ENCODE assay signal across 22 cellular contexts in genomic region chr3:31596176-31596575, GRCh38.
DNase-seq lines count a peak whose midpoint lies in the region; ATAC-seq lines count a peak whose summit lies in the region.
"Had no signal": no experiment of that assay in that cellular context is flagged by ENCODE, and none has a peak within 500 bp of the region (broad histone marks: within the 10 kb centered on the region; RNA-seq: fewer than 3 reads in every experiment).

No MANE protein-coding gene starts in this region.

- CTCF ChIA-PET in CD8-positive, alpha-beta memory T cell (lab: Charles Lee): no interaction called here

- no peaks in the 10 kb centered on the region for H3K4me1 ChIP-seq in CD8-positive, alpha-beta memory T cell (ENCODE audit: insufficient read depth, low read length)
- H3K4me1 ChIP-seq: foreskin keratinocyte, vagina had no signal

- intact Hi-C loops in activated CD4-positive, alpha-beta T cell treated with anti-CD3 and anti-CD28 coated beads, Interleukin-2, amount 10 ng/mL, durations not matched to agents 24 days and 14 days (cut with micrococcal nuclease): no loop called here

- peaks cover 13% of the 10 kb centered on the region for H3K36me3 ChIP-seq in CD8-positive, alpha-beta memory T cell (ENCODE audit: insufficient read depth, low read length)
- H3K36me3 ChIP-seq: thyroid gland had no signal

- DNase-seq in activated CD4-positive, alpha-beta T cell treated with anti-CD3 and anti-CD28 coated beads, Interleukin-2, amount 10 ng/mL, durations not matched to agents 24 days and 14 days: no peak
- DNase-seq in activated CD4-positive, alpha-beta T cell treated with anti-CD3 and anti-CD28 coated beads for 48 hours: no peak
- no peak for DNase-seq in CD8-positive, alpha-beta memory T cell
- no peak for DNase-seq in activated naive CD8-positive, alpha-beta T cell treated with anti-CD3 and anti-CD28 coated beads, Interleukin-2, amount 10 ng/mL, durations not matched to agents 7 days and 5 days
- DNase-seq in memory B cell (ENCODE audit: low spot score in 2 of 2) (no peak), medulla oblongata (ENCODE audit: extremely low spot score) (no peak), dedifferentiated amniotic fluid mesenchymal stem cell (ENCODE audit: extremely low spot score) (no peak)
- no peak for DNase-seq in effector CD8-positive, alpha-beta T cell (lab: John Stamatoyannopoulos, UW)
- DNase-seq: activated CD4-positive, alpha-beta T cell treated with anti-CD3 and anti-CD28 coated beads, Interleukin-2, amount 50 U/mL, for 1 hour; activated gamma-delta T cell; amygdala; CD4-positive, CD25-positive, alpha-beta regulatory T cell; DMS153; foreskin keratinocyte; GM23248; naive B cell; NCI-H146; stomach; thyroid gland had no signal

- H3K4me3 ChIP-seq in CD8-positive, alpha-beta memory T cell (ENCODE audit: low read length): no peak overlapping the region
- H3K4me3 ChIP-seq: GM23248, stomach, thyroid gland, vagina had no signal

- no peak overlapping the region for H3K4me3 Mint-ChIP-seq in activated CD4-positive, alpha-beta T cell treated with anti-CD3 and anti-CD28 coated beads, Interleukin-2, amount 10 ng/mL, durations not matched to agents 24 days and 14 days
- H3K4me3 Mint-ChIP-seq in CD8-positive, alpha-beta memory T cell: peak overlapping the region in 1 of 7 donors; percentile 3
- H3K4me3 Mint-ChIP-seq in activated naive CD8-positive, alpha-beta T cell treated with anti-CD3 and anti-CD28 coated beads, Interleukin-2, amount 10 ng/mL, durations not matched to agents 7 days and 5 days: no peak overlapping the region
- no peak overlapping the region for H3K4me3 Mint-ChIP-seq in memory B cell

- peaks cover 19% of the 10 kb centered on the region for H3K9me3 Mint-ChIP-seq in activated CD4-positive, alpha-beta T cell treated with anti-CD3 and anti-CD28 coated beads, Interleukin-2, amount 10 ng/mL, durations not matched to agents 24 days and 14 days
- H3K9me3 Mint-ChIP-seq in CD8-positive, alpha-beta memory T cell: peaks cover 0 to 12% (median 10%) of the 10 kb centered on the region in 5 donors
- H3K9me3 Mint-ChIP-seq in activated naive CD8-positive, alpha-beta T cell treated with anti-CD3 and anti-CD28 coated beads, Interleukin-2, amount 10 ng/mL, durations not matched to agents 7 days and 5 days: peaks cover 12% of the 10 kb centered on the region
- peaks cover 6% of the 10 kb centered on the region for H3K9me3 Mint-ChIP-seq in memory B cell

- POLR2A ChIA-PET in CD8-positive, alpha-beta memory T cell (lab: Charles Lee): no interaction called here
- POLR2A ChIA-PET in activated naive CD8-positive, alpha-beta T cell treated with anti-CD3 and anti-CD28 coated beads, Interleukin-2, amount 10 ng/mL, durations not matched to agents 7 days and 5 days (lab: Charles Lee): no interaction called here

- no peak overlapping the region for H3K27ac ChIP-seq in CD8-positive, alpha-beta memory T cell (ENCODE audit: low read depth, low read length)
- H3K27ac ChIP-seq: foreskin keratinocyte, GM23248, RWPE1, stomach, thyroid gland, vagina had no signal

- peaks cover 77% of the 10 kb centered on the region for H3K36me3 Mint-ChIP-seq in activated CD4-positive, alpha-beta T cell treated with anti-CD3 and anti-CD28 coated beads, Interleukin-2, amount 10 ng/mL, durations not matched to agents 24 days and 14 days (ENCODE audit: low read depth)
- peaks cover 37 to 81% (median 52%) of the 10 kb centered on the region in 3 donors for H3K36me3 Mint-ChIP-seq in CD8-positive, alpha-beta memory T cell
- H3K36me3 Mint-ChIP-seq in activated naive CD8-positive, alpha-beta T cell treated with anti-CD3 and anti-CD28 coated beads, Interleukin-2, amount 10 ng/mL, durations not matched to agents 7 days and 5 days: peaks cover 67% of the 10 kb centered on the region
- peaks cover 53% of the 10 kb centered on the region for H3K36me3 Mint-ChIP-seq in memory B cell

- no peaks in the 10 kb centered on the region for H3K27me3 Mint-ChIP-seq in activated CD4-positive, alpha-beta T cell treated with anti-CD3 and anti-CD28 coated beads, Interleukin-2, amount 10 ng/mL, durations not matched to agents 24 days and 14 days
- no peaks in the 10 kb centered on the region for H3K27me3 Mint-ChIP-seq in CD8-positive, alpha-beta memory T cell
- H3K27me3 Mint-ChIP-seq in activated naive CD8-positive, alpha-beta T cell treated with anti-CD3 and anti-CD28 coated beads, Interleukin-2, amount 10 ng/mL, durations not matched to agents 7 days and 5 days: no peaks in the 10 kb centered on the region
- no peaks in the 10 kb centered on the region for H3K27me3 Mint-ChIP-seq in memory B cell
- H3K27me3 Mint-ChIP-seq: CD4-positive, CD25-positive, alpha-beta regulatory T cell; naive B cell had no signal

- no peaks in the 10 kb centered on the region for H3K27me3 ChIP-seq in CD8-positive, alpha-beta memory T cell (ENCODE audit: insufficient read depth, low read length, poor library complexity, severe bottlenecking)
- H3K27me3 ChIP-seq: foreskin keratinocyte, stomach, thyroid gland, vagina had no signal

- H3K27ac Mint-ChIP-seq in activated CD4-positive, alpha-beta T cell treated with anti-CD3 and anti-CD28 coated beads, Interleukin-2, amount 10 ng/mL, durations not matched to agents 24 days and 14 days: peak overlapping the region; percentile 65
- H3K27ac Mint-ChIP-seq in CD8-positive, alpha-beta memory T cell: peak overlapping the region in 5 of 8 donors; percentile 13 to 84 (median 47)
- H3K27ac Mint-ChIP-seq in activated naive CD8-positive, alpha-beta T cell treated with anti-CD3 and anti-CD28 coated beads, Interleukin-2, amount 10 ng/mL, durations not matched to agents 7 days and 5 days: peak overlapping the region; percentile 62
- peak overlapping the region; percentile 67 for H3K27ac Mint-ChIP-seq in memory B cell

- H3K9me3 ChIP-seq in CD8-positive, alpha-beta memory T cell (ENCODE audit: low read length): no peaks in the 10 kb centered on the region
- H3K9me3 ChIP-seq: stomach, thyroid gland, vagina had no signal

- peaks cover 33% of the 10 kb centered on the region for H3K4me1 Mint-ChIP-seq in activated CD4-positive, alpha-beta T cell treated with anti-CD3 and anti-CD28 coated beads, Interleukin-2, amount 10 ng/mL, durations not matched to agents 24 days and 14 days
- H3K4me1 Mint-ChIP-seq in CD8-positive, alpha-beta memory T cell: peaks cover 55 to 67% (median 62%) of the 10 kb centered on the region in 3 donors
- peaks cover 19% of the 10 kb centered on the region for H3K4me1 Mint-ChIP-seq in activated naive CD8-positive, alpha-beta T cell treated with anti-CD3 and anti-CD28 coated beads, Interleukin-2, amount 10 ng/mL, durations not matched to agents 7 days and 5 days
- H3K4me1 Mint-ChIP-seq in memory B cell: peaks cover 13% of the 10 kb centered on the region

- no peak for ATAC-seq in activated naive CD8-positive, alpha-beta T cell treated with anti-CD3 and anti-CD28 coated beads, Interleukin-2, amount 10 ng/mL, durations not matched to agents 7 days and 5 days (ENCODE audit: low read depth)
- ATAC-seq in memory B cell (ENCODE audit: low read depth): no peak
- ATAC-seq: foreskin keratinocyte, HepG2 had no signal
